Comparison of ENCODE assay signal across 11 cellular contexts in the genomic region with DNA sequence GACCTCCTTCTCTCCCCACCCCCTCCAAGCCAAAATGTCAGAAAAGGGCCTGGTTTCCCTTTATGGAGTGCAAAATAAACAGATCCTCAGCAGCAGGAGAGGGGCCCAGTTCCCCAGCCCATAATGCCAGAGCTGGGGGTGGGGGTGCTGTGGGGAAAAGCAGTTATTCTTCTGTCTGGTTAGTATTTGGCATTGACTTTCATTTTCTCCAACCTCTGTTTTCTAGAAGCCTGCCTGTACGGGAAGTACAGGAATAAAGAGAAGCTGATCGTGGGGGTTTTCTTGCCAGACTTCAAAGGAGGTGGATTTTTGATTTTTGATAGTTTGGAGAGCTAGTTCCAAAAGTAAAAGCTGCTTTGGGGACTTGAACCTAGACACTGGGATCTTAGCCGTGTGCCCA. TPM values are rescaled to one million over a fixed set of nuclear protein-coding genes. Genes with fewer than 3 reads are reported as not detected.
DNase-seq lines count a peak whose midpoint lies in the region; ATAC-seq and TF ChIP-seq lines count a peak whose summit lies in the region.
"Had no signal": no experiment of that assay in that cellular context is flagged by ENCODE, and none has a peak within 500 bp of the region (broad histone marks: within the 10 kb centered on the region; RNA-seq: fewer than 3 reads in every experiment).

No MANE protein-coding gene starts in this region.

- peaks cover 6% of the 10 kb centered on the region for H3K27me3 ChIP-seq in left ventricle myocardium inferior (ENCODE audit: low read depth)
- no peaks in the 10 kb centered on the region for H3K27me3 ChIP-seq in mesenchymal stem cell (ENCODE audit: control insufficient read depth in 1 of 2, insufficient read depth in 1 of 2, low read length in 2 of 2)
- H3K27me3 ChIP-seq in upper lobe of left lung = no peaks in the 10 kb centered on the region

- peak overlapping the region; percentile 86 for H3K4me3 Mint-ChIP-seq in activated naive CD8-positive, alpha-beta T cell

- H3K4me1 ChIP-seq in left ventricle myocardium inferior (peaks cover 99% of the 10 kb centered on the region), mesenchymal stem cell (ENCODE audit: control insufficient read depth, insufficient read depth, low read depth, low read length) (peaks cover 1% of the 10 kb centered on the region), upper lobe of left lung (peaks cover 75 to 86% (median 83%) of the 10 kb centered on the region in 4 donors)

- H2BK12ac ChIP-seq in mesenchymal stem cell (ENCODE audit: low read length in 2 of 2) = peak overlapping the region; percentile 17 to 94

- no peak for ATAC-seq in left ventricle myocardium superior
- ATAC-seq in upper lobe of left lung (ENCODE audit: low FRiP score in 2 of 2) = no peak
- ATAC-seq in GM19023 (IDR thresholded peaks at IDR 0.05; ENCODE audit: unreplicated experiment) = no peak
- no peak for ATAC-seq in GM18858 (IDR thresholded peaks at IDR 0.05; ENCODE audit: unreplicated experiment)
- no peak for ATAC-seq in GM21367 (IDR thresholded peaks at IDR 0.05; ENCODE audit: unreplicated experiment)
- ATAC-seq: left colon had no signal

- no peaks in the 10 kb centered on the region for H3K9me3 Mint-ChIP-seq in activated naive CD8-positive, alpha-beta T cell (ENCODE audit: low read depth)

- peak overlapping the region; percentile 42 to 74 for H3K18ac ChIP-seq in mesenchymal stem cell (ENCODE audit: low read depth in 1 of 2, low read length in 2 of 2)

- H2BK15ac ChIP-seq in mesenchymal stem cell (ENCODE audit: low read depth, poor library complexity, severe bottlenecking) = no peak overlapping the region

- peak overlapping the region in 1 of 2 experiments; percentile 47 for H3K4ac ChIP-seq in mesenchymal stem cell (ENCODE audit: low read depth in 1 of 2, low read length in 2 of 2)

- peaks cover 2% of the 10 kb centered on the region for H3K36me3 Mint-ChIP-seq in activated naive CD8-positive, alpha-beta T cell

- H3K4me3 ChIP-seq in left ventricle myocardium inferior (peak overlapping the region; percentile 37), mesenchymal stem cell (ENCODE audit: insufficient read depth in 1 of 2, low read depth in 1 of 2, low read length in 2 of 2) (peak overlapping the region in 1 of 2 experiments; percentile 15), upper lobe of left lung (peak overlapping the region in 1 of 4 donors; percentile 11)

- no peak overlapping the region for H3K9ac ChIP-seq in mesenchymal stem cell (ENCODE audit: low read length)

- intact Hi-C loops in left ventricle myocardium inferior (cut with micrococcal nuclease) (no loop called here), left ventricle myocardium superior (cut with micrococcal nuclease) (no loop called here)

- H2BK5ac ChIP-seq in mesenchymal stem cell (ENCODE audit: low read depth, low read length, poor library complexity, severe bottlenecking) = no peak overlapping the region

- no peak for DNase-seq in left ventricle myocardium inferior
- DNase-seq in left ventricle myocardium superior = no peak
- DNase-seq in mesenchymal stem cell = peak; percentile 73
- no peak for DNase-seq in upper lobe of left lung
- DNase-seq: DMS79; left colon; NK-92 treated with Interleukin-12 subunit alpha and Interleukin-12 subunit beta, amount 100 ng/mL, for 24 hours had no signal

- H2BK120ac ChIP-seq in mesenchymal stem cell (ENCODE audit: low read depth, low read length) = peak overlapping the region; percentile 65

- H3K27me3 Mint-ChIP-seq in activated naive CD8-positive, alpha-beta T cell = no peaks in the 10 kb centered on the region

- H4K8ac ChIP-seq in mesenchymal stem cell (ENCODE audit: low read length) = peak overlapping the region; percentile 59

- H3K36me3 ChIP-seq in left ventricle myocardium inferior (no peaks in the 10 kb centered on the region), mesenchymal stem cell (ENCODE audit: control insufficient read depth in 1 of 2, insufficient read depth in 2 of 2, low read depth in 1 of 2, low read length in 2 of 2) (no peaks in the 10 kb centered on the region), upper lobe of left lung (no peaks in the 10 kb centered on the region)

- TF ChIP-seq CTCF in left ventricle myocardium inferior (IDR thresholded peaks at IDR 0.05; ENCODE audit: borderline replicate concordance) (no peak), upper lobe of left lung (IDR thresholded peaks at IDR 0.05) (no peak)

- 22% methylated on average over 3 of the region's 3 CpGs for WGBS in mesenchymal stem cell
- WGBS in upper lobe of left lung, 2 donors = 17 to 22% methylated on average over 3 of the region's 3 CpGs

- no peak overlapping the region for H3K23ac ChIP-seq in mesenchymal stem cell (ENCODE audit: low read length in 2 of 2)

- H3K14ac ChIP-seq in mesenchymal stem cell (ENCODE audit: low read length in 2 of 2) = no peak overlapping the region

- no peak overlapping the region for H3K4me2 ChIP-seq in mesenchymal stem cell (ENCODE audit: low read length, poor library complexity, severe bottlenecking)

- peaks cover 98% of the 10 kb centered on the region for H3K4me1 Mint-ChIP-seq in activated naive CD8-positive, alpha-beta T cell (ENCODE audit: low read depth)

- no peak for TF ChIP-seq POLR2A in upper lobe of left lung (IDR thresholded peaks at IDR 0.05)

- H3K9me3 ChIP-seq in left ventricle myocardium inferior (replicated peaks) = no peaks in the 10 kb centered on the region
- no peaks in the 10 kb centered on the region for H3K9me3 ChIP-seq in mesenchymal stem cell (ENCODE audit: control insufficient read depth, low read length)
- H3K9me3 ChIP-seq in upper lobe of left lung = no peaks in the 10 kb centered on the region

- H2AFZ ChIP-seq in mesenchymal stem cell (ENCODE audit: low read depth, low read length) = no peak overlapping the region

- no peak for TF ChIP-seq EP300 in upper lobe of left lung (IDR thresholded peaks at IDR 0.05)

- peak overlapping the region; percentile 99 for H3K27ac Mint-ChIP-seq in activated naive CD8-positive, alpha-beta T cell

- peak overlapping the region; percentile 86 for H3K27ac ChIP-seq in left ventricle myocardium inferior (replicated peaks)
- H3K27ac ChIP-seq in mesenchymal stem cell (ENCODE audit: low read length, poor library complexity, severe bottlenecking) = no peak overlapping the region
- H3K27ac ChIP-seq in upper lobe of left lung = peak overlapping the region; percentile 76 to 90 (median 84)

- no peak overlapping the region for H2AK5ac ChIP-seq in mesenchymal stem cell (ENCODE audit: low read length, severe bottlenecking)

- peaks cover 1% of the 10 kb centered on the region for H3K79me1 ChIP-seq in mesenchymal stem cell (replicated peaks; ENCODE audit: low read length, poor library complexity, severe bottlenecking)

- H4K91ac ChIP-seq in mesenchymal stem cell (ENCODE audit: low read length) = peak overlapping the region; percentile 30

RNA-seq across cellular contexts. Expression of gene FLI1, which starts 22.4 kb away (rescaled TPM):
- total RNA-seq in left ventricle myocardium inferior (16.4 TPM), left ventricle myocardium superior (18.9 TPM), upper lobe of left lung (10 to 100 TPM; 36.3 to 80.1 (median 54.4) TPM)
- polyA plus RNA-seq in mesenchymal stem cell (2013, experiment 1 of 2) = 12.2 TPM
- 12.6 TPM for polyA plus RNA-seq in mesenchymal stem cell (2013, experiment 2 of 2)
